In genomic region chr2:112162341-112162740, GRCh38 we compare ENCODE assay signal across 25 cellular contexts.
"Had no signal": no experiment of that assay in that cellular context is flagged by ENCODE, and none has a peak within 500 bp of the region (broad histone marks: within the 10 kb centered on the region; RNA-seq: fewer than 3 reads in every experiment).

No MANE protein-coding gene starts in this region.

- H3K27ac ChIP-seq: brain microvascular endothelial cell, cardiac muscle cell, SK-N-MC had no signal

- H3K4me3 ChIP-seq: cardiac muscle cell, MG63, SK-N-MC had no signal

- FAIRE-seq: TTC549 had no signal

- DNase-seq: activated B cell treated with CpG ODN at 0.5 μM for 24 hours; activated CD4-positive, alpha-beta T cell treated with anti-CD3 and anti-CD28 coated beads for 1 hour; activated CD4-positive, alpha-beta T cell treated with anti-CD3 and anti-CD28 coated beads, Interleukin-2, amount 10 ng/mL, durations not matched to agents 24 days and 14 days; activated CD4-positive, alpha-beta T cell treated with anti-CD3 and anti-CD28 coated beads, Interleukin-2, amount 50 U/mL, for 48 hours; activated CD8-positive, alpha-beta memory T cell treated with anti-CD3 and anti-CD28 coated beads, Interleukin-2, amount 50 U/mL, for 48 hours; activated naive CD4-positive, alpha-beta T cell treated with Interleukin-2 at 50 U/mL for 16 hours; activated naive CD8-positive, alpha-beta T cell treated with anti-CD3 and anti-CD28 coated beads for 36 hours; activated T-cell treated with anti-CD3 and anti-CD28 coated beads, Interleukin-2, amount 50 U/mL, for 1 hour; brain microvascular endothelial cell; MG63; MV-4-11; NCI-H1417 treated with DMSO at 0.1 percent for 48 hours; NCI-H1694; NCI-H526 treated with DMSO at 0.1 percent for 48 hours; NK-92 treated with Interleukin-12 subunit alpha and Interleukin-12 subunit beta, amount 100 ng/mL, for 24 hours; OCI-M1; RPMI8226; T-cell; T-helper 2 cell; T1000 had no signal

- ATAC-seq: Panc1, Right ventricle myocardium inferior, T-cell had no signal
